Comparison of ENCODE assay signal across 12 cellular contexts in genomic region chr10:133536198-133536597, GRCh38. TPM values are rescaled to one million over a fixed set of nuclear protein-coding genes. Genes with fewer than 3 reads are reported as not detected.
"Had no signal": no experiment of that assay in that cellular context is flagged by ENCODE, and none has a peak within 500 bp of the region (broad histone marks: within the 10 kb centered on the region; RNA-seq: fewer than 3 reads in every experiment).

No MANE protein-coding gene starts in this region.

- H3K4me3 ChIP-seq: GM23248, GM23338, HAP-1 had no signal

- ATAC-seq: GM23338, HCT116 had no signal

- H3K4me1 ChIP-seq: HAP-1 had no signal

- H3K36me3 ChIP-seq: HAP-1 had no signal

- H3K9me3 ChIP-seq: HAP-1 had no signal

- DNase-seq: GM23248, GOT3, H7, H9, HCEC 1CT, HFFc6 had no signal

- FAIRE-seq: H1, H54 had no signal

- H3K27ac ChIP-seq: GM23248 had no signal

RNA-seq across cellular contexts. Expression of gene CYP2E1, which starts 9.0 kb away (rescaled TPM):
- total RNA-seq: GM23248, H1 had no signal

RNA-seq across cellular contexts. Expression of gene SYCE1, which starts 29.2 kb away (rescaled TPM):
- total RNA-seq: GM23248, GM23338, H1, H4, H7, H9, HFFc6 had no signal
